Comparison of ENCODE assay signal across 12 cellular contexts in genomic region chr15:50873935-50874353, GRCh38. TPM values are rescaled to one million over a fixed set of nuclear protein-coding genes. Genes with fewer than 3 reads are reported as not detected.
A peak's percentile ranks its signal among the peaks of the same experiment; 100 is the strongest.
DNase-seq lines count a peak whose midpoint lies in the region; ATAC-seq and TF ChIP-seq lines count a peak whose summit lies in the region.
"Had no signal": no experiment of that assay in that cellular context is flagged by ENCODE, and none has a peak within 500 bp of the region (broad histone marks: within the 10 kb centered on the region; RNA-seq: fewer than 3 reads in every experiment).

No MANE protein-coding gene starts in this region.

- DNase-seq in GM10248 (ENCODE audit: extremely low spot score) (no peak), H7 (peak; percentile 11), SIG-M5 (lab: John Stamatoyannopoulos, UW) (peak; percentile 20), left lung (no peak), omental fat pad (ENCODE audit: low spot score) (no peak), pons (ENCODE audit: low spot score) (no peak)
- DNase-seq in activated effector memory CD4-positive, alpha-beta T cell treated with Interleukin-2 at 50 U/mL for 16 hours, result no peak
- DNase-seq: activated CD4-positive, CD25-positive, alpha-beta regulatory T cell treated with anti-CD3 and anti-CD28 coated beads, Interleukin-2, amount 50 U/mL, for 72 hours; NCI-H82; upper lobe of left lung had no signal

- CTCF ChIA-PET in GM10248 (lab: Yijun Ruan, JAX), result interaction anchor here (0.7 to 5.3 kb wide), 5 partner anchors 8 to 17 kb away, joined by 3 to 57 read pairs (median 3); no protein-coding TSS in a partner anchor

- H3K4me1 ChIP-seq in left lung, result peaks cover 0 to 19% of the 10 kb centered on the region in 2 donors
- H3K4me1 ChIP-seq: neural progenitor cell had no signal

- peak overlapping the region in 1 of 2 donors; percentile 26 for H3K27ac ChIP-seq in left lung
- H3K27ac ChIP-seq: neural progenitor cell, upper lobe of left lung had no signal

- H3K27me3 ChIP-seq in H7 (ENCODE audit: control insufficient read depth, insufficient read depth, low read length) (no peaks in the 10 kb centered on the region), left lung (no peaks in the 10 kb centered on the region)
- H3K27me3 ChIP-seq: neural progenitor cell, upper lobe of left lung had no signal

- H3K4me3 ChIP-seq in H7 (ENCODE audit: insufficient read depth, low read depth, low read length), result no peak overlapping the region
- H3K4me3 ChIP-seq in left lung, result no peak overlapping the region
- H3K4me3 ChIP-seq: neural progenitor cell had no signal

- no peaks in the 10 kb centered on the region for H3K9me3 ChIP-seq in left lung
- H3K9me3 ChIP-seq: upper lobe of left lung had no signal

- POLR2A ChIA-PET in GM10248 (lab: Yijun Ruan, JAX), result interaction anchor here (0.6 kb wide), 1 partner anchor 111 kb away, joined by 3 read pairs; no protein-coding TSS in a partner anchor

- intact Hi-C loops in left lung (cut with DNase I), result no loop called here

- ATAC-seq in left lung (peak; percentile 50), omental fat pad (ENCODE audit: low FRiP score) (no peak), GM18870 (IDR thresholded peaks at IDR 0.05; ENCODE audit: unreplicated experiment) (no peak)

- TF ChIP-seq CTCF in GM10248 (IDR thresholded peaks at IDR 0.05; ENCODE audit: control extremely low read depth, extremely low read depth, low read depth, missing control alignments) (peak; percentile 42), left lung (IDR thresholded peaks at IDR 0.05) (no peak), omental fat pad (IDR thresholded peaks at IDR 0.05) (no peak)

- H3K36me3 ChIP-seq in H7 (replicated peaks; ENCODE audit: control insufficient read depth, insufficient read depth, low read length) (no peaks in the 10 kb centered on the region), left lung (no peaks in the 10 kb centered on the region)
- H3K36me3 ChIP-seq: neural progenitor cell, upper lobe of left lung had no signal

RNA-seq across cellular contexts. Expression of gene AP4E1, which starts 34.5 kb away (rescaled TPM):
- total RNA-seq in H7 (2014; rRNA removed; shearing (Covaris generic)), result 6.6 and 8.1 TPM in 2 replicates
- total RNA-seq in left lung, result 10 to 100 TPM; 11.3 to 11.6 TPM
- 1 to 10 TPM; 7.3 to 8.5 (median 7.9) TPM for total RNA-seq in omental fat pad

Comparison
In these comparisons a context has a peak if more than half of its experiments do, and no peak if none do; other contexts are left out.
1. DNase-seq: peak in H7 (single experiment) and SIG-M5 (single experiment); none in GM10248 (single experiment), left lung (0 of 2), omental fat pad (single experiment), activated effector memory CD4-positive, alpha-beta T cell treated with Interleukin-2 at 50 U/mL for 16 hours (single experiment) and pons (single experiment).